Comparison of ENCODE assay signal across 8 cellular contexts in the genomic region with DNA sequence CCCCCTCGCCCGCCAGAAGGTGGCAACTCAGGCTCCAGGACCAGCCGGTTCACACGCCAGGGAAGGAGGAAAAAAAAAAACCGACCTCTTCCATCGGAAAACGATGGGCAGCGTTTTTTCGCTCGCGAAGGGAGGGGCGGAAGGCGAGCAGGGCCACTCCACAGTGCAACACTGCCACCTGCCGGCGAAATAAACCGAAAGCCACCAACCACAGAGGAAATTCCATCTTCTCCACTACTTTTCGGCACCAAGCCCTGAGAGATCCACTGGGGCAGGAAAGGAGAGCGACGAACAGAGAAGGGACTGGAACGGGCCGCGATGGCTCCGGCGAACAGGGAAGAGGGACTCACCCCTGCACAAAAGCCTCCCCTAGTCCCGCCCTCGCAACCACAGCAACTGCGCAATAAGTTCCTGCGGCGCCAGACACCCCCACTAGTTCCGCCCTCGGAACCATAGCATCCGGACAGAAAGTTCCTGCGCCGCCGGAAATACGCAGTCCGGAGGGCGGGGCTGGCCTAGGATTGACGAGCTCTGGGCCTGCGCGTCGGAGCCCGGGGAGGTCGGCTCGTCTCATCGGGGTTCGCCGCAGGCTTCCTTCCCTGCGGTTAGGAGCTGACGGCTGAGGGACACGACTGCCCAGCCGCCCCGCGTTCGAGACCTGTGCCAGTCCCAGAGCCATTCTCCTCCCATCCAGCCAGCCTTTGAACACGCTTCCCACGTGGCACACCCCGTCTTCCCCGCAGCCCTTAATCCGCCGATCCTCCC. TPM values are rescaled to one million over a fixed set of nuclear protein-coding genes. Genes with fewer than 3 reads are reported as not detected.
A peak's percentile ranks its signal among the peaks of the same experiment; 100 is the strongest.
DNase-seq lines count a peak whose midpoint lies in the region; ATAC-seq and TF ChIP-seq lines count a peak whose summit lies in the region.

No MANE protein-coding gene starts in this region.

- intact Hi-C loops in HCT116 (cut with micrococcal nuclease) = no loop called here

- H3K27me3 ChIP-seq in HCT116 (ENCODE audit: insufficient read depth, low read length) (no peaks in the 10 kb centered on the region), MM.1S (replicated peaks; ENCODE audit: insufficient read depth, low read length) (no peaks in the 10 kb centered on the region), neuron (ENCODE audit: insufficient read depth, low read length) (no peaks in the 10 kb centered on the region), subcutaneous abdominal adipose tissue (ENCODE audit: control insufficient read depth in 5 of 5, insufficient read depth in 4 of 5, low read length in 5 of 5) (no peaks in the 10 kb centered on the region)

- H3K4me2 ChIP-seq in HCT116 (ENCODE audit: low read length) (peak overlapping the region; percentile 89), MM.1S (ENCODE audit: low read depth, low read length) (peak overlapping the region; percentile 97)

- H3K4me3 ChIP-seq in HCT116 (replicated peaks in 1 of 2; ENCODE audit: low read depth in 1 of 2, low read length in 2 of 2) (peak overlapping the region; percentile 67 to 71), MM.1S (ENCODE audit: low read length) (peak overlapping the region; percentile 79), foreskin fibroblast (ENCODE audit: low read depth in 1 of 2, low read length in 2 of 2) (peak overlapping the region; percentile 62 to 78), neuron (ENCODE audit: low read length) (peak overlapping the region; percentile 63), subcutaneous abdominal adipose tissue (ENCODE audit: low read depth in 1 of 5, low read length in 5 of 5) (peak overlapping the region; percentile 72 to 97 (median 96))

- H2AFZ ChIP-seq in HCT116 (ENCODE audit: low read depth, low read length, poor library complexity, severe bottlenecking) = no peak overlapping the region
- H2AFZ ChIP-seq in MM.1S (ENCODE audit: low read length) = peak overlapping the region; percentile 93
- no peak overlapping the region for H2AFZ ChIP-seq in neuron (ENCODE audit: low read depth, low read length)

- RAD21 ChIA-PET in HCT116 (lab: Charles Lee; ENCODE audit: low non-redundant PET in 1 of 2, low total read pairs in 2 of 2, uncharacterized antibody in 2 of 2, unreplicated experiment in 2 of 2) = no interaction called here

- H3K36me3 ChIP-seq in HCT116 (ENCODE audit: control insufficient read depth in 1 of 2, insufficient read depth in 2 of 2, low read length in 2 of 2) = no peaks in the 10 kb centered on the region
- H3K36me3 ChIP-seq in MM.1S (replicated peaks; ENCODE audit: insufficient read depth, low read length) = no peaks in the 10 kb centered on the region
- no peaks in the 10 kb centered on the region for H3K36me3 ChIP-seq in neuron (ENCODE audit: insufficient read depth, low read length)
- no peaks in the 10 kb centered on the region for H3K36me3 ChIP-seq in subcutaneous abdominal adipose tissue (ENCODE audit: control insufficient read depth in 5 of 5, insufficient read depth in 5 of 5, low read length in 5 of 5)

- H3K9ac ChIP-seq in HCT116 (ENCODE audit: low read length) (peak overlapping the region; percentile 90), MM.1S (ENCODE audit: low read length) (peak overlapping the region; percentile 93), subcutaneous abdominal adipose tissue (ENCODE audit: low read length in 5 of 5) (peak overlapping the region; percentile 65 to 97 (median 84))

- H3K79me2 ChIP-seq in HCT116 (ENCODE audit: insufficient read depth, low read length) (no peaks in the 10 kb centered on the region), MM.1S (ENCODE audit: low read length) (no peaks in the 10 kb centered on the region)

- CTCF ChIA-PET in HCT116 (lab: Charles Lee) = interaction anchor here (0.7 kb wide), 1 partner anchor 10 kb away, joined by 3 read pairs; no protein-coding TSS in a partner anchor

- H3K27ac ChIP-seq in HCT116 (ENCODE audit: low read depth, low read length) (peak overlapping the region; percentile 84), MM.1S (ENCODE audit: low read length) (peak overlapping the region; percentile 98), subcutaneous abdominal adipose tissue (ENCODE audit: low read depth, low read length) (peak overlapping the region; percentile 93)

- no peaks in the 10 kb centered on the region for H3F3A ChIP-seq in MM.1S (ENCODE audit: insufficient read depth, low read length)

- POLR2A ChIA-PET in HCT116 (lab: Charles Lee) = interaction anchor here (1.0 to 1.1 kb wide), 2 partner anchors 11 to 61 kb away, joined by 3 to 7 read pairs; no protein-coding TSS in a partner anchor

- TF ChIP-seq POLR2A in HCT116 (IDR thresholded peaks at IDR 0.05; ENCODE audit: borderline replicate concordance, extremely low read depth, insufficient read depth, insufficient read length) = peak; percentile 30

- TF ChIP-seq RAD21 in HCT116 (IDR thresholded peaks at IDR 0.05; ENCODE audit: low read depth) = peak; percentile 92

- DNase-seq in GM04503 (ENCODE audit: low read depth) (peak; percentile 74), HCT116 (ENCODE audit: low read depth, low spot score) (peak; percentile 74), MM.1S (peak; percentile 95), SHP77 treated with DMSO at 0.1 percent for 48 hours (lab: John Stamatoyannopoulos, UW) (peak; percentile 97), activated gamma-delta T cell treated with Interleukin-2 at 50 U/mL for 16 hours (peak; percentile 94), foreskin fibroblast (peak; percentile 92 to 95)

- BruUV-seq in HCT116 (replicated peaks; lab: Mats Ljungman, UMichigan) = no TSS peak

- H3K9me3 ChIP-seq in HCT116 (ENCODE audit: control insufficient read depth in 1 of 2, insufficient read depth in 1 of 2, low read depth in 1 of 2, low read length in 2 of 2) = no peaks in the 10 kb centered on the region
- no peaks in the 10 kb centered on the region for H3K9me3 ChIP-seq in MM.1S (replicated peaks; ENCODE audit: insufficient read depth, low read length)
- H3K9me3 ChIP-seq in neuron (ENCODE audit: low read length) = no peaks in the 10 kb centered on the region
- H3K9me3 ChIP-seq in subcutaneous abdominal adipose tissue (ENCODE audit: control insufficient read depth in 5 of 5, low read length in 5 of 5) = no peaks in the 10 kb centered on the region

- H3K4me1 ChIP-seq in HCT116 (ENCODE audit: control insufficient read depth in 1 of 2, insufficient read depth in 2 of 2, low read length in 2 of 2) (peaks cover 0 to 8% of the 10 kb centered on the region in 2 experiments; a peak in 2 of 4 replicates), MM.1S (ENCODE audit: low read length) (no peaks in the 10 kb centered on the region), neuron (ENCODE audit: insufficient read depth, low read length) (peaks cover 8% of the 10 kb centered on the region), subcutaneous abdominal adipose tissue (ENCODE audit: control insufficient read depth in 5 of 5, insufficient read depth in 5 of 5, low read length in 5 of 5) (peaks cover 0 to 14% (median 12%) of the 10 kb centered on the region in 5 donors)

- H3K9me2 ChIP-seq in HCT116 (ENCODE audit: insufficient read depth) = no peaks in the 10 kb centered on the region
- H3K9me2 ChIP-seq in MM.1S (replicated peaks; ENCODE audit: insufficient read depth, low read length) = no peaks in the 10 kb centered on the region

- TF ChIP-seq CTCF in HCT116 (IDR thresholded peaks at IDR 0.05 in 2 of 3, conservative IDR thresholded peaks at IDR 0.05 in 1 of 3; ENCODE audit: borderline replicate concordance in 1 of 3, insufficient read depth in 1 of 3, low read depth in 2 of 3, low read length in 2 of 3) (peak; percentile 48 to 68 (median 59); a peak in 5 of 6 replicates), MM.1S (IDR thresholded peaks at IDR 0.05; ENCODE audit: low read length) (peak; percentile 76), foreskin fibroblast (IDR thresholded peaks at IDR 0.05; ENCODE audit: low read depth, low read length) (peak; percentile 51)

- ATAC-seq in HCT116 = peak; percentile 93

- H4K20me1 ChIP-seq in HCT116 (ENCODE audit: insufficient read depth) = no peaks in the 10 kb centered on the region
- no peaks in the 10 kb centered on the region for H4K20me1 ChIP-seq in MM.1S (ENCODE audit: insufficient read depth, low read length)

TF ChIP-seq in HCT116, 20 proteins besides CTCF, POLR2A, EP300 and RAD21 (continues in another document):
- TF ChIP-seq YY1 (IDR thresholded peaks at IDR 0.05; ENCODE audit: extremely low read depth, insufficient replicate concordance, low read depth, low read length) = no peak
- peak; percentile 88 for TF ChIP-seq SP1 (IDR thresholded peaks at IDR 0.05; ENCODE audit: low read depth)
- peak; percentile 33; the same call in 1 of the 2 replicates for TF ChIP-seq CEBPB (IDR thresholded peaks at IDR 0.05; ENCODE audit: low read depth)
- TF ChIP-seq, protein P1, sequence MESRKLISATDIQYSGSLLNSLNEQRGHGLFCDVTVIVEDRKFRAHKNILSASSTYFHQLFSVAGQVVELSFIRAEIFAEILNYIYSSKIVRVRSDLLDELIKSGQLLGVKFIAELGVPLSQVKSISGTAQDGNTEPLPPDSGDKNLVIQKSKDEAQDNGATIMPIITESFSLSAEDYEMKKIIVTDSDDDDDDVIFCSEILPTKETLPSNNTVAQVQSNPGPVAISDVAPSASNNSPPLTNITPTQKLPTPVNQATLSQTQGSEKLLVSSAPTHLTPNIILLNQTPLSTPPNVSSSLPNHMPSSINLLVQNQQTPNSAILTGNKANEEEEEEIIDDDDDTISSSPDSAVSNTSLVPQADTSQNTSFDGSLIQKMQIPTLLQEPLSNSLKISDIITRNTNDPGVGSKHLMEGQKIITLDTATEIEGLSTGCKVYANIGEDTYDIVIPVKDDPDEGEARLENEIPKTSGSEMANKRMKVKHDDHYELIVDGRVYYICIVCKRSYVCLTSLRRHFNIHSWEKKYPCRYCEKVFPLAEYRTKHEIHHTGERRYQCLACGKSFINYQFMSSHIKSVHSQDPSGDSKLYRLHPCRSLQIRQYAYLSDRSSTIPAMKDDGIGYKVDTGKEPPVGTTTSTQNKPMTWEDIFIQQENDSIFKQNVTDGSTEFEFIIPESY (IDR thresholded peaks at IDR 0.05; ENCODE audit: extremely low read depth, insufficient replicate concordance, low read length) = peak; percentile 5
- TF ChIP-seq TCF7L2 (IDR thresholded peaks at IDR 0.05; ENCODE audit: borderline replicate concordance, extremely low read depth, insufficient read depth, insufficient read length) = no peak
- TF ChIP-seq EGR1 (IDR thresholded peaks at IDR 0.05; ENCODE audit: low read depth) = peak; percentile 55

RNA-seq across cellular contexts. Expression of gene FAM156A, which starts 23.4 kb away (rescaled TPM):
- 16.2 TPM for total RNA-seq in HCT116 (2021; ENCODE audit: unreplicated experiment)
- polyA plus RNA-seq in HCT116 (2012) = 12.9 and 22.2 TPM in 2 replicates

RNA-seq across cellular contexts. Expression of gene FAM156B, which starts 37.8 kb away (rescaled TPM):
- 13.5 TPM for total RNA-seq in HCT116 (2021; ENCODE audit: unreplicated experiment)
- polyA plus RNA-seq in HCT116 (2012) = 11.3 and 18.2 TPM in 2 replicates

Comparison
In these comparisons a context has a peak if more than half of its experiments do, and no peak if none do; other contexts are left out.
1. Peak in every context shown above with its lines: DNase-seq, ATAC-seq, H3K4me3 ChIP-seq and H3K27ac ChIP-seq.